21 cellular contexts compared by ENCODE assay signal in genomic region chr6:111399600-111399999, GRCh38.
DNase-seq lines count a peak whose midpoint lies in the region; ATAC-seq, FAIRE-seq and TF ChIP-seq lines count a peak whose summit lies in the region.
"Had no signal": no experiment of that assay in that cellular context is flagged by ENCODE, and none has a peak within 500 bp of the region (broad histone marks: within the 10 kb centered on the region; RNA-seq: fewer than 3 reads in every experiment).

No MANE protein-coding gene starts in this region.

- H3K27me3 Mint-ChIP-seq in activated T-cell treated with anti-CD3 and anti-CD28 coated beads, Interleukin-2, amount 50 U/mL, for 72 hours (ENCODE audit: low read depth) = no peaks in the 10 kb centered on the region
- no peaks in the 10 kb centered on the region for H3K27me3 Mint-ChIP-seq in immature natural killer cell (ENCODE audit: low read depth in 3 of 3)

- no peak overlapping the region for H3K9ac ChIP-seq in endothelial cell of umbilical vein (replicated peaks; ENCODE audit: extremely low read depth, insufficient read depth, low read length)
- H3K9ac ChIP-seq: GM23248, SK-N-SH had no signal

- no TSS peak for BruUV-seq in endothelial cell of umbilical vein (replicated peaks; lab: Mats Ljungman, UMichigan)

- no peak overlapping the region for H3K27ac ChIP-seq in endothelial cell of umbilical vein (ENCODE audit: insufficient read depth, low read depth, low read length)
- H3K27ac ChIP-seq: C4-2B, GM23248 had no signal

- no peak overlapping the region for H3K4me2 ChIP-seq in endothelial cell of umbilical vein (ENCODE audit: insufficient read depth, low read length)
- H3K4me2 ChIP-seq: SK-N-SH had no signal

- no peaks in the 10 kb centered on the region for H3K9me3 ChIP-seq in endothelial cell of umbilical vein (replicated peaks; ENCODE audit: control insufficient read depth, insufficient read depth, low read length)
- H3K9me3 ChIP-seq: SK-N-SH had no signal

- dilution Hi-C loops in endothelial cell of umbilical vein (cut with MboI; ENCODE audit: extremely low pct_ligation_motif_present, low sequenced_read_pairs) = no loop called here

- POLR2A ChIA-PET in endothelial cell of umbilical vein (lab: Charles Lee) = no interaction called here

- peaks cover 0 to 3% of the 10 kb centered on the region in 2 experiments for H3K36me3 ChIP-seq in endothelial cell of umbilical vein (ENCODE audit: control insufficient read depth in 2 of 2, extremely low read depth in 1 of 2, insufficient read depth in 2 of 2, low read length in 2 of 2)

- peak; percentile 31 to 42 for ATAC-seq in activated T-cell treated with anti-CD3 and anti-CD28 coated beads, Interleukin-2, amount 50 U/mL, for 72 hours (replicated peaks in 1 of 2)
- ATAC-seq in HG02610 (IDR thresholded peaks at IDR 0.05; ENCODE audit: unreplicated experiment) (peak; percentile 66), HG03571 (IDR thresholded peaks at IDR 0.05; ENCODE audit: unreplicated experiment) (no peak)
- peak; percentile 80 for ATAC-seq in stimulated activated naive CD8-positive, alpha-beta T cell treated with anti-CD3 and anti-CD28 coated beads, Interleukin-15, Interleukin-2, amounts not matched to agents 100 U/mL and 50 U/mL, for 24 hours

- no peak overlapping the region for H2AFZ ChIP-seq in endothelial cell of umbilical vein (ENCODE audit: low read depth, low read length)
- H2AFZ ChIP-seq: GM23248 had no signal

- intact Hi-C loops in endothelial cell of umbilical vein (cut with micrococcal nuclease) = no loop called here

- no peak for TF ChIP-seq POLR2A in endothelial cell of umbilical vein (IDR thresholded peaks at IDR 0.05; ENCODE audit: low read depth, low read length)

- H3K4me1 Mint-ChIP-seq in activated T-cell treated with anti-CD3 and anti-CD28 coated beads, Interleukin-2, amount 50 U/mL, for 72 hours (ENCODE audit: low read depth) = no peaks in the 10 kb centered on the region
- H3K4me1 Mint-ChIP-seq in immature natural killer cell = no peaks in the 10 kb centered on the region
- H3K4me1 Mint-ChIP-seq: H9 had no signal

- peak; percentile 18 for FAIRE-seq in endothelial cell of umbilical vein (lab: Jason Lieb, UNC)

- no peak for DNase-seq in activated T-cell treated with anti-CD3 and anti-CD28 coated beads, Interleukin-2, amount 50 U/mL, for 72 hours
- DNase-seq in activated T-cell treated with anti-CD3 and anti-CD28 coated beads for 4 hours (no peak), endothelial cell of umbilical vein (ENCODE audit: low read depth, low spot score) (no peak), DMS79 (lab: John Stamatoyannopoulos, UW) (no peak), immature natural killer cell (no peak)
- no peak for DNase-seq in stimulated activated naive CD8-positive, alpha-beta T cell treated with anti-CD3 and anti-CD28 coated beads, Interleukin-15, Interleukin-2, amounts not matched to agents 100 U/mL and 50 U/mL, for 24 hours
- DNase-seq: DMS53, EL, GF-D8, GM23248, H9, IMR-90, NCI-H1694, NCI-H2081, NCI-H2171 treated with DMSO at 0.1 percent for 48 hours, NCI-H446, SHP77, SK-N-SH had no signal

- no peak for TF ChIP-seq CTCF in endothelial cell of umbilical vein (IDR thresholded peaks at IDR 0.05; ENCODE audit: extremely low read depth in 1 of 2, insufficient read depth in 1 of 2, low read depth in 1 of 2, low read length in 2 of 2)

- no peaks in the 10 kb centered on the region for H4K20me1 ChIP-seq in endothelial cell of umbilical vein (replicated peaks; ENCODE audit: control insufficient read depth, extremely low read depth, insufficient read depth, low read length)

- no peaks in the 10 kb centered on the region for H3K9me3 Mint-ChIP-seq in activated T-cell treated with anti-CD3 and anti-CD28 coated beads, Interleukin-2, amount 50 U/mL, for 72 hours
- no peaks in the 10 kb centered on the region for H3K9me3 Mint-ChIP-seq in immature natural killer cell
- H3K9me3 Mint-ChIP-seq: H9 had no signal

- no peaks in the 10 kb centered on the region for H3K27me3 ChIP-seq in endothelial cell of umbilical vein (ENCODE audit: control insufficient read depth in 2 of 2, insufficient read depth in 2 of 2, low read length in 2 of 2)

- H3K9me1 ChIP-seq in endothelial cell of umbilical vein (replicated peaks; ENCODE audit: control insufficient read depth, extremely low read depth, insufficient read depth, low read length) = no peaks in the 10 kb centered on the region

- H3K36me3 Mint-ChIP-seq in activated T-cell treated with anti-CD3 and anti-CD28 coated beads, Interleukin-2, amount 50 U/mL, for 72 hours (ENCODE audit: insufficient read depth in 2 of 2) = peaks cover 2 to 11% of the 10 kb centered on the region in 2 donors
- H3K36me3 Mint-ChIP-seq in immature natural killer cell = peaks cover 16 to 41% (median 37%) of the 10 kb centered on the region in 3 donors

- H3K4me1 ChIP-seq in endothelial cell of umbilical vein (ENCODE audit: control insufficient read depth, extremely low read depth, insufficient read depth, low read length) = no peaks in the 10 kb centered on the region

- CTCF ChIA-PET in endothelial cell of umbilical vein (lab: Charles Lee) = no interaction called here

- H3K79me2 ChIP-seq in endothelial cell of umbilical vein (ENCODE audit: control insufficient read depth, insufficient read depth, low read length) = no peaks in the 10 kb centered on the region

- H3K4me3 Mint-ChIP-seq in activated T-cell treated with anti-CD3 and anti-CD28 coated beads, Interleukin-2, amount 50 U/mL, for 72 hours = no peak overlapping the region
- no peak overlapping the region for H3K4me3 Mint-ChIP-seq in immature natural killer cell
- H3K4me3 Mint-ChIP-seq: H9 had no signal

- no peak overlapping the region for H3K27ac Mint-ChIP-seq in activated T-cell treated with anti-CD3 and anti-CD28 coated beads, Interleukin-2, amount 50 U/mL, for 72 hours
- H3K27ac Mint-ChIP-seq in immature natural killer cell = no peak overlapping the region
- H3K27ac Mint-ChIP-seq: H9 had no signal

- H3K4me3 ChIP-seq in endothelial cell of umbilical vein (replicated peaks in 1 of 3; ENCODE audit: insufficient read depth in 1 of 3, low read depth in 1 of 3, low read length in 3 of 3) = no peak overlapping the region
- H3K4me3 ChIP-seq: GM23248 had no signal

TF ChIP-seq in endothelial cell of umbilical vein, 7 proteins besides CTCF, POLR2A, EP300 and RAD21:
- no peak for TF ChIP-seq FOS (IDR thresholded peaks at IDR 0.05; ENCODE audit: borderline replicate concordance, insufficient read depth, low read length)
- no peak for TF ChIP-seq JUN (IDR thresholded peaks at IDR 0.05; ENCODE audit: borderline replicate concordance, insufficient read depth, insufficient read length, low read depth)
- TF ChIP-seq EZH2 (IDR thresholded peaks at IDR 0.05; ENCODE audit: borderline replicate concordance, low read depth, low read length, severe bottlenecking) = no peak
- no peak for TF ChIP-seq POLR2AphosphoS5 (IDR thresholded peaks at IDR 0.05; ENCODE audit: insufficient read depth, low read depth, low read length)
- TF ChIP-seq MAX (IDR thresholded peaks at IDR 0.05; ENCODE audit: insufficient read depth, insufficient read length) = no peak
- TF ChIP-seq MYC (IDR thresholded peaks at IDR 0.05; ENCODE audit: low read depth, low read length) = no peak
- TF ChIP-seq GATA2 (IDR thresholded peaks at IDR 0.05; ENCODE audit: insufficient read depth, insufficient read length, low read depth, low read length) = no peak
